Comparison of ENCODE assay signal across 13 cellular contexts in genomic region chr14:68928770-68929550, GRCh38. TPM values are rescaled to one million over a fixed set of nuclear protein-coding genes. Genes with fewer than 3 reads are reported as not detected.
A peak's percentile ranks its signal among the peaks of the same experiment; 100 is the strongest.
DNase-seq lines count a peak whose midpoint lies in the region; TF ChIP-seq lines count a peak whose summit lies in the region.
"Had no signal": no experiment of that assay in that cellular context is flagged by ENCODE, and none has a peak within 500 bp of the region (broad histone marks: within the 10 kb centered on the region; RNA-seq: fewer than 3 reads in every experiment).

No MANE protein-coding gene starts in this region.

- peaks cover 49% of the 10 kb centered on the region for H3K4me1 Mint-ChIP-seq in nephron progenitor cell

- peaks cover 36% of the 10 kb centered on the region for H3K36me3 ChIP-seq in BLaER1
- peaks cover 0 to 10% of the 10 kb centered on the region in 2 donors for H3K36me3 ChIP-seq in duodenal mucosa (ENCODE audit: control insufficient read depth in 1 of 2, insufficient read depth in 2 of 2, low read length in 2 of 2)
- no peaks in the 10 kb centered on the region for H3K36me3 ChIP-seq in ovary
- peaks cover 23% of the 10 kb centered on the region for H3K36me3 ChIP-seq in MG63

- 69 to 72% (median 69%) methylated on average over 17 to 22 of the region's 22 CpGs for WGBS in ovary, 3 donors

- TF ChIP-seq CTCF in HL-60 (IDR thresholded peaks at IDR 0.05; ENCODE audit: insufficient read depth, low read length) (no peak), nephron progenitor cell (IDR thresholded peaks at IDR 0.05) (no peak), ovary (IDR thresholded peaks at IDR 0.05) (no peak)

- H3K9ac ChIP-seq in BLaER1 (no peak overlapping the region), duodenal mucosa (ENCODE audit: low read depth in 1 of 2, low read length in 2 of 2) (peak overlapping the region in 1 of 2 donors; percentile 1)

- H3K4me1 ChIP-seq in BLaER1 (peaks cover 27% of the 10 kb centered on the region), duodenal mucosa (ENCODE audit: control insufficient read depth in 1 of 2, insufficient read depth in 2 of 2, low read length in 2 of 2) (peaks cover 4 to 5% of the 10 kb centered on the region in 2 donors), ovary (ENCODE audit: insufficient read depth) (peaks cover 7% of the 10 kb centered on the region)

- H3K4me3 ChIP-seq in BLaER1: no peak overlapping the region
- H3K4me3 ChIP-seq in HL-60 (replicated peaks; ENCODE audit: insufficient read depth, low read length): no peak overlapping the region
- H3K4me3 ChIP-seq in duodenal mucosa (ENCODE audit: low read depth in 1 of 2, low read length in 2 of 2): no peak overlapping the region
- H3K4me3 ChIP-seq in ovary: no peak overlapping the region
- H3K4me3 ChIP-seq in MG63: no peak overlapping the region

- H3K27me3 Mint-ChIP-seq in nephron progenitor cell (ENCODE audit: low read depth, poor library complexity): no peaks in the 10 kb centered on the region

- peaks cover 9% of the 10 kb centered on the region for H3K9me3 Mint-ChIP-seq in nephron progenitor cell

- peak overlapping the region; percentile 98 for H3K27ac Mint-ChIP-seq in nephron progenitor cell

- peak overlapping the region; percentile 74 for H3K4me3 Mint-ChIP-seq in nephron progenitor cell
- H3K4me3 Mint-ChIP-seq: brain had no signal

- H3K27ac ChIP-seq in BLaER1 (0 out of 2 replicates have a peak overlapping the region, but pooled peaks have one; percentile 3), HL-60 (replicated peaks) (peak overlapping the region; percentile 71), duodenal mucosa (ENCODE audit: low read depth, low read length) (peak overlapping the region; percentile 60), ovary (no peak overlapping the region)

- intact Hi-C loops in ovary (cut with DNase I): loop anchor here in 1 of 4 donors (10.0 kb wide), 1 partner anchor 46 kb away; the partner anchor contains the start of gene ACTN1

- H3K9me3 ChIP-seq in BLaER1 (peaks cover 22% of the 10 kb centered on the region), duodenal mucosa (ENCODE audit: control insufficient read depth in 1 of 2, low read length in 2 of 2) (peaks cover 4 to 5% of the 10 kb centered on the region in 2 donors), ovary (no peaks in the 10 kb centered on the region), MG63 (no peaks in the 10 kb centered on the region)

- H3K27me3 ChIP-seq in BLaER1 (no peaks in the 10 kb centered on the region), HL-60 (ENCODE audit: insufficient read depth, poor library complexity, severe bottlenecking) (no peaks in the 10 kb centered on the region), duodenal mucosa (ENCODE audit: control insufficient read depth in 1 of 2, insufficient read depth in 2 of 2, low read length in 2 of 2) (no peaks in the 10 kb centered on the region), ovary (no peaks in the 10 kb centered on the region), MG63 (no peaks in the 10 kb centered on the region)

- H3K36me3 Mint-ChIP-seq in nephron progenitor cell (ENCODE audit: low read depth): peaks cover 24% of the 10 kb centered on the region

- H3K4me2 ChIP-seq in BLaER1: peak overlapping the region; percentile 30

- TF ChIP-seq POLR2A in ovary (IDR thresholded peaks at IDR 0.05): no peak

- peaks cover 37% of the 10 kb centered on the region for H4K20me1 ChIP-seq in BLaER1

- TF ChIP-seq EP300 in ovary (IDR thresholded peaks at IDR 0.05): no peak

- DNase-seq in HL-60 (ENCODE audit: low read depth in 1 of 2, low spot score in 1 of 2) (no peak), nephron progenitor cell (no peak), ovary (no peak), MG63 (no peak), EL (no peak)
- DNase-seq in stimulated activated CD4-positive, alpha-beta T cell treated with anti-CD3 and anti-CD28 coated beads, Interleukin-4, amount 100 ng/mL, for 4 hours: no peak
- DNase-seq: activated CD8-positive, alpha-beta memory T cell treated with anti-CD3 and anti-CD28 coated beads for 24 hours; C1 segment of cervical spinal cord; islet precursor cell; NCI-H2029 had no signal

RNA-seq across cellular contexts. Expression of gene ACTN1, which starts 50.1 kb away (rescaled TPM):
- 100 to 1,000 TPM in 5 of 7 donors, 10 to 100 TPM in 2; 39.0 to 203 (median 138) TPM for total RNA-seq in ovary
- 100 to 1,000 TPM in 1 of 2 donors, 10 to 100 TPM in 1; 60.3 to 178 TPM for polyA plus RNA-seq in ovary
- 61.9 and 80.5 TPM in 2 replicates for total RNA-seq in MG63 (2014; rRNA removed; shearing (Covaris generic); ENCODE audit: low replicate concordance)

Comparison
In these comparisons a context has a peak if more than half of its experiments do, and no peak if none do; other contexts are left out.
1. H3K27ac ChIP-seq: peak in BLaER1 (single experiment), HL-60 (single experiment) and duodenal mucosa (single experiment); none in ovary (0 of 2).